ENCODE assay signal across 9 cellular contexts in genomic region chr10:23891301-23891700, GRCh38.
"Had no signal": no experiment of that assay in that cellular context is flagged by ENCODE, and none has a peak within 500 bp of the region (broad histone marks: within the 10 kb centered on the region; RNA-seq: fewer than 3 reads in every experiment).

No MANE protein-coding gene starts in this region.

- H3K9me3 Mint-ChIP-seq: GM23338, H9 had no signal

- H3K4me2 ChIP-seq: GM23338 had no signal

- H3K36me3 ChIP-seq: HAP-1 had no signal

- H3K4me1 Mint-ChIP-seq: GM23338, H9 had no signal

- H3K27ac ChIP-seq: GM23248 had no signal

- ATAC-seq: GM23338, HCT116 had no signal

- H3K4me3 ChIP-seq: GM23248, GM23338, HAP-1 had no signal

- H3K4me3 Mint-ChIP-seq: GM23338, H9, HFFc6 had no signal

- H3K9ac ChIP-seq: GM23248 had no signal

- H3K9me3 ChIP-seq: HAP-1 had no signal

- DNase-seq: GM23248, GOT3, H7, H9, HCEC 1CT, HFFc6 had no signal

- H3K27ac Mint-ChIP-seq: GM23338, H9, HFFc6 had no signal

- H3K4me1 ChIP-seq: HAP-1 had no signal
